1 cellular context compared by ENCODE assay signal in the genomic region with DNA sequence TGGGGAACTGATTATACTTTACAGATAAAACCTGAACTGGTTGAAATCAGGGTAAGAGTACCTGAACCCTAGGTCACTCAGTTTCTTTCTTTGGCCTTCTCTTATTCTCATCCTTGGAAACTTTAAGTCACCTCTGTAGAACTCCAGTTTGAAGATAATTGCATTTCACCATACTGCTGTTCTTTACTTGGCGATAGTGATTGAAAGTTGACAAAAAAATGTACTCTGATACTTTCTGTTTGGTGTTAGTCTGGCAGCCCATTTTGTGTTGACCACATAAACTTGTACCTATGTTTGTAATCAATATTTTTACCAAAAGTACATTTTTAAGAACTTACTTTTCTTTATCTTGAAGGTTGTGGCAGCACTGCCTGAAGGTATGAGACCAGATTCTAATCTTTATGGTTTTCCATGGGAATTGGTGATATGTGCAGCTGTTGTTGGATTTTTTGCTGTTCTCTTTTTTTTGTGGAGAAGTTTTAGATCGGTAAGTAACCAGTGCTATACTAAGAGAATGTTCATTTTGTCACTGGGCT.
TF ChIP-seq lines count a peak whose summit lies in the region.

No MANE protein-coding gene starts in this region.

TF ChIP-seq in GM12878, 131 proteins besides CTCF, POLR2A, EP300 and RAD21:
- TF ChIP-seq SP1 (IDR thresholded peaks at IDR 0.05; ENCODE audit: low read depth, low read length) (no peak), JUNB (IDR thresholded peaks at IDR 0.05) (no peak), SIN3A (IDR thresholded peaks at IDR 0.05; ENCODE audit: low read depth, low read length) (no peak), MYC (IDR thresholded peaks at IDR 0.05; ENCODE audit: insufficient read depth, insufficient read length, insufficient replicate concordance, low read length, severe bottlenecking) (no peak), ZNF274 (IDR thresholded peaks at IDR 0.05; ENCODE audit: insufficient read depth, insufficient read length) (no peak), SUZ12 (IDR thresholded peaks at IDR 0.05; ENCODE audit: unreplicated experiment) (no peak), NFYA (IDR thresholded peaks at IDR 0.05; ENCODE audit: borderline replicate concordance, low read depth, low read length) (no peak), ZNF24 (IDR thresholded peaks at IDR 0.05) (no peak), ZNF384 (IDR thresholded peaks at IDR 0.05; ENCODE audit: borderline replicate concordance, low read depth, low read length) (no peak), SRF (IDR thresholded peaks at IDR 0.05; ENCODE audit: low read depth in 2 of 2, low read length in 2 of 2) (no peak), KAT2A (conservative IDR thresholded peaks at IDR 0.05; ENCODE audit: control insufficient read depth, low read depth, low read length) (no peak)
- TF ChIP-seq, protein P1, sequence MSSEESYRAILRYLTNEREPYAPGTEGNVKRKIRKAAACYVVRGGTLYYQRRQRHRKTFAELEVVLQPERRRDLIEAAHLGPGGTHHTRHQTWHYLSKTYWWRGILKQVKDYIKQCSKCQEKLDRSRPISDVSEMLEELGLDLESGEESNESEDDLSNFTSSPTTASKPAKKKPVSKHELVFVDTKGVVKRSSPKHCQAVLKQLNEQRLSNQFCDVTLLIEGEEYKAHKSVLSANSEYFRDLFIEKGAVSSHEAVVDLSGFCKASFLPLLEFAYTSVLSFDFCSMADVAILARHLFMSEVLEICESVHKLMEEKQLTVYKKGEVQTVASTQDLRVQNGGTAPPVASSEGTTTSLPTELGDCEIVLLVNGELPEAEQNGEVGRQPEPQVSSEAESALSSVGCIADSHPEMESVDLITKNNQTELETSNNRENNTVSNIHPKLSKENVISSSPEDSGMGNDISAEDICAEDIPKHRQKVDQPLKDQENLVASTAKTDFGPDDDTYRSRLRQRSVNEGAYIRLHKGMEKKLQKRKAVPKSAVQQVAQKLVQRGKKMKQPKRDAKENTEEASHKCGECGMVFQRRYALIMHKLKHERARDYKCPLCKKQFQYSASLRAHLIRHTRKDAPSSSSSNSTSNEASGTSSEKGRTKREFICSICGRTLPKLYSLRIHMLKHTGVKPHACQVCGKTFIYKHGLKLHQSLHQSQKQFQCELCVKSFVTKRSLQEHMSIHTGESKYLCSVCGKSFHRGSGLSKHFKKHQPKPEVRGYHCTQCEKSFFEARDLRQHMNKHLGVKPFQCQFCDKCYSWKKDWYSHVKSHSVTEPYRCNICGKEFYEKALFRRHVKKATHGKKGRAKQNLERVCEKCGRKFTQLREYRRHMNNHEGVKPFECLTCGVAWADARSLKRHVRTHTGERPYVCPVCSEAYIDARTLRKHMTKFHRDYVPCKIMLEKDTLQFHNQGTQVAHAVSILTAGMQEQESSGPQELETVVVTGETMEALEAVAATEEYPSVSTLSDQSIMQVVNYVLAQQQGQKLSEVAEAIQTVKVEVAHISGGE (CRISPR knock-in tag; IDR thresholded peaks at IDR 0.05): no peak
- TF ChIP-seq, protein P2, sequence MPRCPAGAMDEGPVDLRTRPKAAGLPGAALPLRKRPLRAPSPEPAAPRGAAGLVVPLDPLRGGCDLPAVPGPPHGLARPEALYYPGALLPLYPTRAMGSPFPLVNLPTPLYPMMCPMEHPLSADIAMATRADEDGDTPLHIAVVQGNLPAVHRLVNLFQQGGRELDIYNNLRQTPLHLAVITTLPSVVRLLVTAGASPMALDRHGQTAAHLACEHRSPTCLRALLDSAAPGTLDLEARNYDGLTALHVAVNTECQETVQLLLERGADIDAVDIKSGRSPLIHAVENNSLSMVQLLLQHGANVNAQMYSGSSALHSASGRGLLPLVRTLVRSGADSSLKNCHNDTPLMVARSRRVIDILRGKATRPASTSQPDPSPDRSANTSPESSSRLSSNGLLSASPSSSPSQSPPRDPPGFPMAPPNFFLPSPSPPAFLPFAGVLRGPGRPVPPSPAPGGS (IDR thresholded peaks at IDR 0.05; ENCODE audit: borderline replicate concordance, insufficient read depth, low read depth, low read length, poor library complexity, severe bottlenecking): no peak
TF ChIP-seq in GM12878: peak in this region for 0.
